ENCODE assay signal across 8 cellular contexts in the genomic region with DNA sequence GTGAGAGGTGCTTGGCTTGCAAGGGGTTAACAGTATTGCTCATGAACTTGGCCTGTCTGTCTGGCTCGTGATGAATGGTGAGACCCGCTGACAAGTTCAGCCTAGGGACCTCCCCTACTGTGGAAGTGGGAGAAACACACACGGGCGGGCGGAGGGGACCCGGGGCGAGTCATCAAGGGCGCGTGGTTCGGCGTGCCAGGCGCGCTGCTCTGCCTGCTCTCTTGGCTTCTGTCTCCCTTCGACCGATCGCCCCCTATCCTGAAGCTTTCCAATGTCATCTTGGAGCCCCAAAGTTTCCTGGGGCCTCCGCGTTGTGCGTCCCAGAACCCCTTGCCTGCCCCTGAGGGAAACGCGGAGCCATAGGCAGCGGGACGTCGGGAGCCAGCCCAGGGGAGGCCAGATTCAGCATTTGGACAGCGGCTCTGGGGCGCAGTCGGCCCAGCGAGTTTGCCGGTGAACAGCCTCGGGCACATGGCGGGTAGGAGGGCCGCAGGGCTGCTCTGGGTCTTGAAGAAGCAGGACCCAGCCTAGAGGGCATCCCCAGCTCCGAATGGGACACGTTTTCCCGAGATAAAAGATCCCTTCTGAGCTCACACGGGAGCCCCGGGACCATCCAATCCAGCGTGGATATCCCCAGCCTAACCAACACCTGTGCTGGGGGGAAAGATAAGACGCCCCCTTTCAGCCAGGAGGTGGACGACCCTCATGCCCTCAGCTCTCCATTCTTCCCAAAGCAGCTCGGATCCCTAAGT. TPM values are rescaled to one million over a fixed set of nuclear protein-coding genes. Genes with fewer than 3 reads are reported as not detected.
DNase-seq lines count a peak whose midpoint lies in the region; ATAC-seq and TF ChIP-seq lines count a peak whose summit lies in the region.

No MANE protein-coding gene starts in this region.

- H3K4me1 ChIP-seq in A673 (ENCODE audit: insufficient read depth, low read length, poor library complexity, severe bottlenecking) (peaks cover 10% of the 10 kb centered on the region), HAP-1 (no peaks in the 10 kb centered on the region; the same call in 1 of the 2 replicates), SJSA1 (replicated peaks) (peaks cover 23% of the 10 kb centered on the region)

- H3K4me1 Mint-ChIP-seq in glutamatergic neuron (ENCODE audit: low read depth, unreplicated experiment): peaks cover 19% of the 10 kb centered on the region

- DNase-seq in A673 (ENCODE audit: low spot score) (peak; percentile 75), HAP-1 (ENCODE audit: low spot score in 2 of 2) (peak; percentile 49 to 84), SJSA1 (ENCODE audit: low read depth in 1 of 2, low spot score in 2 of 2) (peak; percentile 50 to 71), glutamatergic neuron (no peak), skeletal muscle cell (ENCODE audit: low read depth) (peak; percentile 4), NCI-H510A treated with DMSO at 0.1 percent for 48 hours (lab: John Stamatoyannopoulos, UW) (no peak)
- peak; percentile 66 for DNase-seq in activated naive CD4-positive, alpha-beta T cell treated with Interleukin-2 at 50 U/mL for 16 hours

- in situ Hi-C loops in HAP-1 (cut with MboI; ENCODE audit: low sequenced_read_pairs): loop anchor here (5.0 kb wide), 1 partner anchor 66 kb away; no protein-coding TSS in a partner anchor

- H3K9me3 ChIP-seq in A673 (ENCODE audit: low read depth, low read length, poor library complexity, severe bottlenecking) (no peaks in the 10 kb centered on the region), HAP-1 (no peaks in the 10 kb centered on the region), SJSA1 (replicated peaks) (no peaks in the 10 kb centered on the region; the same call in 1 of the 2 replicates)

- ATAC-seq in HG03025 (IDR thresholded peaks at IDR 0.05; ENCODE audit: low FRiP score, unreplicated experiment): no peak

- H3K4me3 ChIP-seq in A673 (ENCODE audit: low read depth, low read length, poor library complexity, severe bottlenecking) (peak overlapping the region; percentile 50), HAP-1 (no peak overlapping the region), SJSA1 (no peak overlapping the region), skeletal muscle cell (ENCODE audit: low read depth, low read length) (no peak overlapping the region)

- POLR2A ChIA-PET in A673 (lab: Charles Lee; ENCODE audit: low non-redundant PET): interaction anchor here (0.7 kb wide), 1 partner anchor 84 kb away, joined by 3 read pairs; no protein-coding TSS in a partner anchor

- no peak for TF ChIP-seq CTCF in A673 (conservative IDR thresholded peaks at IDR 0.05; ENCODE audit: low read depth, low read length)
- TF ChIP-seq CTCF in glutamatergic neuron (IDR thresholded peaks at IDR 0.05; ENCODE audit: partially characterized antibody, unreplicated experiment): no peak

- H3K36me3 ChIP-seq in A673 (ENCODE audit: insufficient read depth, low read length, poor library complexity, severe bottlenecking) (no peaks in the 10 kb centered on the region), HAP-1 (replicated peaks) (no peaks in the 10 kb centered on the region), SJSA1 (no peaks in the 10 kb centered on the region)

- peaks cover 4% of the 10 kb centered on the region for H3K36me3 Mint-ChIP-seq in glutamatergic neuron (ENCODE audit: unreplicated experiment)

- BruUV-seq in A673 (replicated peaks; lab: Mats Ljungman, UMichigan): no TSS peak

- H3K27ac ChIP-seq in A673 (ENCODE audit: low read depth, low read length, poor library complexity, severe bottlenecking) (no peak overlapping the region), SJSA1 (no peak overlapping the region)

- peaks cover 43% of the 10 kb centered on the region for H3K27me3 Mint-ChIP-seq in glutamatergic neuron (ENCODE audit: unreplicated experiment)

- peaks cover 21% of the 10 kb centered on the region for H3K9me3 Mint-ChIP-seq in glutamatergic neuron (ENCODE audit: unreplicated experiment)

- peak overlapping the region; percentile 75 for H3K4me3 Mint-ChIP-seq in glutamatergic neuron (ENCODE audit: unreplicated experiment)

- CTCF ChIA-PET in A673 (lab: Charles Lee): interaction anchor here (0.7 kb wide), 1 partner anchor 69 kb away, joined by 3 read pairs; no protein-coding TSS in a partner anchor

- intact Hi-C loops in A673 (cut with micrococcal nuclease; ENCODE audit: unreplicated experiment): no loop called here

- H3K27me3 ChIP-seq in A673 (replicated peaks; ENCODE audit: insufficient read depth, low read depth, low read length, poor library complexity) (peaks cover 57% of the 10 kb centered on the region), HAP-1 (ENCODE audit: low read depth) (peaks cover 82% of the 10 kb centered on the region), SJSA1 (replicated peaks) (peaks cover 95% of the 10 kb centered on the region)

- H3K27ac Mint-ChIP-seq in glutamatergic neuron (ENCODE audit: unreplicated experiment): no peak overlapping the region

RNA-seq across cellular contexts. Expression of a gene that starts 27.0 kb away (rescaled TPM):
- total RNA-seq in A673 (2021) (63.5 and 166 TPM in 2 replicates), glutamatergic neuron (ENCODE audit: unreplicated experiment) (55.4 TPM)
- 54.9 and 71.0 TPM in 2 replicates for total RNA-seq in SJSA1 (2014; rRNA removed; shearing (Covaris generic))

Comparison
In these comparisons a context has a peak if more than half of its experiments do, and no peak if none do; other contexts are left out.
1. DNase-seq: peak in A673 (single experiment), HAP-1 (2 of 2), SJSA1 (2 of 2), activated naive CD4-positive, alpha-beta T cell treated with Interleukin-2 at 50 U/mL for 16 hours (single experiment) and skeletal muscle cell (single experiment); none in glutamatergic neuron (single experiment) and NCI-H510A treated with DMSO at 0.1 percent for 48 hours (single experiment).